Comparison of ENCODE assay signal across 8 cellular contexts in the genomic region with DNA sequence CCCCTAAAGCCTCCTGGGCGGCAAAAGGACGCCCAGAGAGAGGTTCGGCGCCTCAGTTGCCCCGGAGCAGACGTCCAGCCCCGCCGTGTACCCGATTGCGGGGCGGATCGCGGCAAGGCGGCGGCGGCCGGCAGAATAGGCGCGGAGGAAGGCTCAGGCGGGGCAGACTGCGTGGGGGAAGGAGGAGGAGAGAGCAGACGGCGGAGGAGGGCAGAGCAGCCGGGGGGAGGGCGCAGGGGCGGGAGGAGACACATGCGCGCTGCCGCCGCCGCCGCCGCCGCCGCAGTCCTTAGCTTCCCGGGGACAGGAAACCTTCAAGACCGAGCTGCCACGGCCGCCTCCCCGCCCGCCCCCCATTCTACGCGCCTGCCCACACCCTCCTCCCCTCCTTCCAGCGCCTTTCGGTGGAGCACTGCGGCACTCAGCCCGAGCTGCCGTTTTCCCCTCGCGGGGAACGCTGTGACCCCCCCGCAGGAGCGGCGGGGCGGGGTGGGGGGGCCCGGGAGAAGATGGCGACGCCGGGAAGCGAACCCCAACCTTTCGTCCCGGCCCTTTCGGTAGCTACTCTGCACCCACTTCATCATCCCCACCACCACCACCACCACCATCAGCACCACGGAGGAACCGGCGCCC. TPM values are rescaled to one million over a fixed set of nuclear protein-coding genes. Genes with fewer than 3 reads are reported as not detected.
DNase-seq lines count a peak whose midpoint lies in the region; ATAC-seq and TF ChIP-seq lines count a peak whose summit lies in the region.

A gene with protein sequence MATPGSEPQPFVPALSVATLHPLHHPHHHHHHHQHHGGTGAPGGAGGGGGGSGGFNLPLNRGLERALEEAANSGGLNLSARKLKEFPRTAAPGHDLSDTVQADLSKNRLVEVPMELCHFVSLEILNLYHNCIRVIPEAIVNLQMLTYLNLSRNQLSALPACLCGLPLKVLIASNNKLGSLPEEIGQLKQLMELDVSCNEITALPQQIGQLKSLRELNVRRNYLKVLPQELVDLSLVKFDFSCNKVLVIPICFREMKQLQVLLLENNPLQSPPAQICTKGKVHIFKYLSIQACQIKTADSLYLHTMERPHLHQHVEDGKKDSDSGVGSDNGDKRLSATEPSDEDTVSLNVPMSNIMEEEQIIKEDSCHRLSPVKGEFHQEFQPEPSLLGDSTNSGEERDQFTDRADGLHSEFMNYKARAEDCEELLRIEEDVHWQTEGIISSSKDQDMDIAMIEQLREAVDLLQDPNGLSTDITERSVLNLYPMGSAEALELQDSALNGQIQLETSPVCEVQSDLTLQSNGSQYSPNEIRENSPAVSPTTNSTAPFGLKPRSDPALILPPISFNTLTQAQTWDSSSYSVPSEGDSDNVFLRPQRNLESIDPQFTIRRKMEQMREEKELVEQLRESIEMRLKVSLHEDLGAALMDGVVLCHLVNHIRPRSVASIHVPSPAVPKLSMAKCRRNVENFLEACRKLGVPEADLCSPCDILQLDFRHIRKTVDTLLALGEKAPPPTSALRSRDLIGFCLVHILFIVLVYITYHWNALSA (plus strand): TSS at position 283 of the 633 bp plus-strand sequence. CDS start 227 bp downstream, at position 510.

- H3K4me3 ChIP-seq in Peyer's patch (peak within 1 kb of the TSS; percentile 88 to 94 (median 89)), muscle layer of colon (ENCODE audit: low read depth in 1 of 2, low read length in 2 of 2) (peak within 1 kb of the TSS; percentile 89 to 91)

- H3K27ac ChIP-seq in Peyer's patch (peak within 1 kb of the TSS; percentile 82 to 93 (median 88)), muscle layer of colon (ENCODE audit: low read depth, low read length) (peak within 1 kb of the TSS; percentile 93)

- H3K36me3 Mint-ChIP-seq in activated T-cell treated with anti-CD3 and anti-CD28 coated beads, Interleukin-2, amount 50 U/mL, for 24 hours (ENCODE audit: low read depth): peaks cover 12% of the 10 kb centered on the region

- H3K27me3 ChIP-seq in Peyer's patch (no peaks in the 10 kb centered on the region), muscle layer of colon (ENCODE audit: control insufficient read depth in 1 of 2, insufficient read depth in 2 of 2, low read length in 2 of 2) (no peaks in the 10 kb centered on the region)

- DNase-seq in COR-L47 (lab: John Stamatoyannopoulos, UW) (peak; percentile 90), KG1 (lab: John Stamatoyannopoulos, UW) (peak; percentile 74), Peyer's patch (peak; percentile 87 to 95 (median 92)), erythroblast (lab: John Stamatoyannopoulos, UW) (peak; percentile 88 to 89)
- DNase-seq in activated T-cell treated with anti-CD3 and anti-CD28 coated beads, Interleukin-2, amount 50 U/mL, for 24 hours: peak; percentile 87
- peak; percentile 64 to 75 for DNase-seq in stimulated activated CD8-positive, alpha-beta memory T cell treated with anti-CD3 and anti-CD28 coated beads, Interleukin-7, amount 100 ng/mL, for 1 hour (ENCODE audit: low read depth in 2 of 2)

- TF ChIP-seq CTCF in Peyer's patch (IDR thresholded peaks at IDR 0.05): no peak

- peak within 1 kb of the TSS; percentile 56 for H3K9ac ChIP-seq in muscle layer of colon (ENCODE audit: low read length)

- ATAC-seq in GM21526 (IDR thresholded peaks at IDR 0.05; ENCODE audit: low FRiP score, unreplicated experiment): peak; percentile 56

- no peaks in the 10 kb centered on the region for H3K36me3 ChIP-seq in Peyer's patch
- H3K36me3 ChIP-seq in muscle layer of colon (ENCODE audit: insufficient read depth, low read length): no peaks in the 10 kb centered on the region

- peaks cover 8 to 27% (median 11%) of the 10 kb centered on the region in 4 donors for H3K4me1 ChIP-seq in Peyer's patch
- peaks cover 31% of the 10 kb centered on the region for H3K4me1 ChIP-seq in muscle layer of colon (ENCODE audit: insufficient read depth, low read length)

- H3K4me1 Mint-ChIP-seq in activated T-cell treated with anti-CD3 and anti-CD28 coated beads, Interleukin-2, amount 50 U/mL, for 24 hours (ENCODE audit: low read depth): peaks cover 47% of the 10 kb centered on the region

- H3K9me3 Mint-ChIP-seq in activated T-cell treated with anti-CD3 and anti-CD28 coated beads, Interleukin-2, amount 50 U/mL, for 24 hours: no peaks in the 10 kb centered on the region

- H3K27ac Mint-ChIP-seq in activated T-cell treated with anti-CD3 and anti-CD28 coated beads, Interleukin-2, amount 50 U/mL, for 24 hours: peak within 1 kb of the TSS; percentile 92

- H3K9me3 ChIP-seq in Peyer's patch (no peaks in the 10 kb centered on the region), muscle layer of colon (ENCODE audit: low read length) (no peaks in the 10 kb centered on the region)

- peak within 1 kb of the TSS; percentile 92 for H3K4me3 Mint-ChIP-seq in activated T-cell treated with anti-CD3 and anti-CD28 coated beads, Interleukin-2, amount 50 U/mL, for 24 hours

- no peaks in the 10 kb centered on the region for H3K27me3 Mint-ChIP-seq in activated T-cell treated with anti-CD3 and anti-CD28 coated beads, Interleukin-2, amount 50 U/mL, for 24 hours

- TF ChIP-seq POLR2A in Peyer's patch (IDR thresholded peaks at IDR 0.05): peak in 1 of 2 donors; percentile 39
- no peak for TF ChIP-seq POLR2A in erythroblast (IDR thresholded peaks at IDR 0.05; ENCODE audit: low read length)

RNA-seq across cellular contexts. Expression of the gene that starts here (rescaled TPM):
- 10 to 100 TPM; 13.6 to 29.7 (median 18.5) TPM for total RNA-seq in Peyer's patch

Comparison
In these comparisons a context has a peak if more than half of its experiments do, and no peak if none do; other contexts are left out.
1. Peak in every context shown above with its lines: DNase-seq, ATAC-seq, H3K4me3 ChIP-seq and H3K27ac ChIP-seq.